In the genomic region with DNA sequence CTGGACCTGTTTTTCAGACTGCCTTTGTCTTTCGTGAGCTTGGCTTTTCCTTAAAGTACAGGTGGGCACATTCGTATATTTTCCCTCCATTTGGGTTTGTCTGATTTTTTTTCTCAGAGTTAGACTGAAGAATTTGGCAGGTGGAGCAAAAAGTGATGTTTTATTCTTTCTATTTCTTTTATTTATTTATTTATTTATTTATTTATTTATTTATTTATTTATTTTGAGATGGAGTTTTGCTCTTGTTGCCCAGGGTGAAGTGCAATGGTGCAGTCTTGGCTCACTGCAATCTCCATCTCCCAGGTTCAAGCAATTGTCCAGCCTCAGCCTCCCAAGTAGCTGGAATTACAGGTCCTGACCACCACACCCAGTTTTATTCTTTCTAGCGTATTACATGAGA, we compare ENCODE assay signal across 11 cellular contexts.
"Had no signal": no experiment of that assay in that cellular context is flagged by ENCODE, and none has a peak within 500 bp of the region (broad histone marks: within the 10 kb centered on the region; RNA-seq: fewer than 3 reads in every experiment).

No MANE protein-coding gene starts in this region.

- H3K27ac Mint-ChIP-seq: GM23338, H9, HFFc6 had no signal

- H3K9me3 ChIP-seq: HAP-1 had no signal

- H3K4me3 ChIP-seq: GM23248, GM23338, HAP-1 had no signal

- FAIRE-seq: H1, H54 had no signal

- ATAC-seq: GM23338, HCT116 had no signal

- H3K36me3 ChIP-seq: HAP-1 had no signal

- H3K4me1 ChIP-seq: HAP-1 had no signal

- DNase-seq: GM23248, GOT3, H7, H9, HCEC 1CT, HFFc6 had no signal

- H3K27ac ChIP-seq: GM23248 had no signal

- H3K9ac ChIP-seq: GM23248 had no signal

- H2AFZ ChIP-seq: GM23248, GM23338 had no signal

- H3K9me3 Mint-ChIP-seq: GM23338, H9 had no signal

- H3K4me2 ChIP-seq: GM23338 had no signal

- H3K4me3 Mint-ChIP-seq: GM23338, H9, HFFc6 had no signal
